ENCODE assay signal across 8 cellular contexts in the genomic region with DNA sequence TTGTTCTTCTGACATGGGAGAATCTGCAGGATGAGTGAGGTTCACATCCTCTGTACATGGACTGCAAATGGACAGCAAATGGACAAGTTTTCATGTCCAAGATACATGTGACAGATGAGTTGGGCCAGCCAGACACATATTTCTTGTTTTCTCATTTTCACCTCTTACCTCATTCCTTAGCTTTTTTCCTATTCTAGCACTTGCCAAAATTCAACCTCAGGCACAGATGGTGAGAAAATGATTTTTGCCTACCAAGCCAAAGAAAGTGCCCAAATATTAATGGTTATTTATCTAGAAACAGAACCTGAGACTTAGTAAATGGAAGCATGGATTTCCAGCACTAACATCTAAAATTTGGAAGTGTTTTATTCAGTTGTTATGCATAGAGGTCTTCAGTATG.
"Had no signal": no experiment of that assay in that cellular context is flagged by ENCODE, and none has a peak within 500 bp of the region (broad histone marks: within the 10 kb centered on the region; RNA-seq: fewer than 3 reads in every experiment).

No MANE protein-coding gene starts in this region.

- FAIRE-seq: H1, H54, HepG2 had no signal

- H3K36me3 Mint-ChIP-seq: IgD-negative memory B cell had no signal

- H2AFZ ChIP-seq: GM23338 had no signal

- H3K4me3 Mint-ChIP-seq: GM23338, H9, IgD-negative memory B cell had no signal

- H3K27me3 Mint-ChIP-seq: IgD-negative memory B cell had no signal

- H3K27ac Mint-ChIP-seq: GM23338, H9, IgD-negative memory B cell had no signal

- H3K27ac ChIP-seq: HL-60 had no signal

- H3K4me1 Mint-ChIP-seq: IgD-negative memory B cell had no signal

- H3K4me3 ChIP-seq: GM23338 had no signal

- H3K4me2 ChIP-seq: GM23338 had no signal

- DNase-seq: H9, HCEC 1CT had no signal
